Comparison of ENCODE assay signal across 26 cellular contexts in genomic region chr6:99768166-99768565, GRCh38.
"Had no signal": no experiment of that assay in that cellular context is flagged by ENCODE, and none has a peak within 500 bp of the region (broad histone marks: within the 10 kb centered on the region; RNA-seq: fewer than 3 reads in every experiment).

No MANE protein-coding gene starts in this region.

- DNase-seq: stimulated activated CD4-positive, alpha-beta T cell treated with anti-CD3 and anti-CD28 coated beads, Interleukin-2, amount 100 ng/mL, for 48 hours; stimulated activated CD4-positive, alpha-beta T cell treated with anti-CD3 and anti-CD28 coated beads, Interleukin-4, amount 100 ng/mL, for 1 hour; stimulated activated CD4-positive, alpha-beta T cell treated with anti-CD3 and anti-CD28 coated beads, Interleukin-4, amount 100 ng/mL, for 24 hours; stimulated activated CD4-positive, alpha-beta T cell treated with anti-CD3 and anti-CD28 coated beads, Interleukin-4, amount 100 ng/mL, for 4 hours; stimulated activated CD8-positive, alpha-beta memory T cell treated with anti-CD3 and anti-CD28 coated beads, Interleukin-4, amount 100 ng/mL, for 48 hours; stimulated activated naive B cell treated with anti-CD40 and anti-IgM and Interleukin-4, amounts not matched to agents 10 μg/mL and 1 μg/mL and 100 μg/mL, for 72 hours; stimulated activated naive CD4-positive, alpha-beta T cell; stimulated activated naive CD4-positive, alpha-beta T cell treated with Interleukin-2 at 50 U/mL for 16 hours; stimulated activated naive CD8-positive, alpha-beta T cell treated with anti-CD3 and anti-CD28 coated beads, Interleukin-15, amount 100 ng/mL, for 72 hours; stimulated activated naive CD8-positive, alpha-beta T cell treated with anti-CD3 and anti-CD28 coated beads, Interleukin-15, Interleukin-2, amounts not matched to agents 100 U/mL and 50 U/mL, for 24 hours; stomach; substantia nigra; testis; thyroid gland; tibial artery; transverse colon; upper lobe of left lung; upper lobe of right lung; uterus had no signal

- H3K4me1 ChIP-seq: stomach, suprapubic skin, testis, thyroid gland, tibial artery, tibial nerve, transverse colon, upper lobe of left lung, upper lobe of right lung, uterus, vagina had no signal

- H3K27ac ChIP-seq: stomach, suprapubic skin, testis, thoracic aorta, thyroid gland, tibial artery, tibial nerve, transverse colon, upper lobe of left lung, upper lobe of right lung, uterus, vagina had no signal

- H3K36me3 ChIP-seq: stomach, suprapubic skin, thoracic aorta, thyroid gland, tibial artery, tibial nerve, transverse colon, upper lobe of left lung, upper lobe of right lung, uterus, vagina had no signal

- FAIRE-seq: urothelium cell line had no signal

- ATAC-seq: stimulated activated effector memory CD8-positive, alpha-beta T cell treated with anti-CD3 and anti-CD28 coated beads, Interleukin-12 subunit alpha, Interleukin-12 subunit beta, amount 100 ng/mL, for 72 hours; stimulated activated memory B cell treated with anti-CD40 and anti-IgM and Interleukin-4, amounts not matched to agents 10 μg/mL and 1 μg/mL and 100 μg/mL, for 72 hours; stimulated activated naive B cell treated with anti-CD40 and anti-IgM and Interleukin-4, amounts not matched to agents 10 μg/mL and 1 μg/mL and 100 μg/mL, for 72 hours; stimulated activated naive CD8-positive, alpha-beta T cell treated with anti-CD3 and anti-CD28 coated beads, Interleukin-15, amount 100 ng/mL, for 72 hours; stimulated activated naive CD8-positive, alpha-beta T cell treated with anti-CD3 and anti-CD28 coated beads, Interleukin-15, Interleukin-2, amounts not matched to agents 100 U/mL and 50 U/mL, for 24 hours; upper lobe of right lung had no signal

- H3K4me3 ChIP-seq: stomach, suprapubic skin, testis, thoracic aorta, thyroid gland, tibial artery, tibial nerve, transverse colon, upper lobe of left lung, upper lobe of right lung, uterus, vagina had no signal

- H3K9me3 ChIP-seq: stomach, suprapubic skin, testis, thoracic aorta, thyroid gland, tibial artery, tibial nerve, transverse colon, upper lobe of left lung, upper lobe of right lung, uterus, vagina had no signal

- H3K27me3 ChIP-seq: stomach, suprapubic skin, testis, thyroid gland, tibial artery, tibial nerve, transverse colon, upper lobe of left lung, upper lobe of right lung, uterus, vagina had no signal
